Comparison of ENCODE assay signal across 10 cellular contexts in the genomic region with DNA sequence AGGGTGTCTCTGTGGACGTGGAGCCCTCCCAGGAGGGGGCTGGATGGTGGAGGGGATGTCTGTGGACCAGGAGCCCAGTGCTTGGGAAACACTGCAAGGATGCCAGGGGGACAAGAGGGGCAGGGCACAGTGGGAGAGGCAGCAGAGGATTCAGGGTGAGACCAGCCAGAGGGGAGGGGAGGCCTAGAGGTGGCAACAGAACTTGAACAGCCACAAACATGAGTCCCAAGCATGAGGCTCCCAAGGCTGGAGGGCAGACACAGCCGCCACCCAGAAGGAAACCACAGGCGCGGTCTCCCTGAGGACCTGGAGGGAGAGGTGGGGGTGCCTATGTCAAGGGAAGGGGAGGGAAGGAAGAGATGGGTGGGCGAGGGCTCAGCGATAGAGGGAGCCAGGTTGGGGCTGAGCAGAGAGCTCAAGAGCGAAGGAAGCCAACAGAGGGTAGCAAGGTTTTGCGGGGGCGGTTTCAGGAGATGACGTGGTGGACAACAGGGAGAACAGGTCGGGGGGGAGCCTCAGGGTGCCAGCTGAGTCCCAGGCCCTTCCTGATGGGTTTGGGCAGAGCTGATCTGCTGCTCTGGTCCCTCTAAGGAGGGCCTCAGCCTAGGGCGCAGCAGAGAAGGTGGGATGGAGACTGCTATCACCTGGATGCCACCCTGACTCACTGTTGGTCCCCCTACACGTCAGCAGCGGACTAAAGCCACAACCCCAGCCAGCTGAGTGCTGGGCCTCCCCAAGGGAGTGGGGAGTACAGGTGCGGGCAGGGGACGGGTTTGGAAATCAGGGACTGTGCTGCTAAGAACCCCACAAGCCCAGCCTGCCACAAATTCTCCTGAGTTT. TPM values are rescaled to one million over a fixed set of nuclear protein-coding genes. Genes with fewer than 3 reads are reported as not detected.
A peak's percentile ranks its signal among the peaks of the same experiment; 100 is the strongest.
DNase-seq lines count a peak whose midpoint lies in the region; FAIRE-seq and TF ChIP-seq lines count a peak whose summit lies in the region.
"Had no signal": no experiment of that assay in that cellular context is flagged by ENCODE, and none has a peak within 500 bp of the region (broad histone marks: within the 10 kb centered on the region; RNA-seq: fewer than 3 reads in every experiment).

No MANE protein-coding gene starts in this region.

- TF ChIP-seq POLR2A in breast epithelium (IDR thresholded peaks at IDR 0.05) (no peak), Peyer's patch (IDR thresholded peaks at IDR 0.05) (no peak), H1 (IDR thresholded peaks at IDR 0.05; ENCODE audit: control extremely low read depth in 1 of 2, low read depth in 2 of 2, low read length in 2 of 2) (peak; percentile 39 to 66), stomach (IDR thresholded peaks at IDR 0.05) (no peak)

- H2BK12ac ChIP-seq in H1 (ENCODE audit: low read depth, low read length) = no peak overlapping the region

- H2BK120ac ChIP-seq in H1 (replicated peaks; ENCODE audit: low read depth, low read length) = no peak overlapping the region

- H3K27ac ChIP-seq in mammary epithelial cell (ENCODE audit: insufficient read depth, low read depth, low read length) = no peak overlapping the region
- peak overlapping the region in 1 of 2 donors; percentile 7 for H3K27ac ChIP-seq in breast epithelium
- peak overlapping the region in 3 of 4 donors; percentile 25 to 82 (median 81) for H3K27ac ChIP-seq in Peyer's patch
- no peak overlapping the region for H3K27ac ChIP-seq in H1 (ENCODE audit: low read depth, low read length)
- peak overlapping the region in 3 of 5 donors; percentile 16 to 81 (median 51) for H3K27ac ChIP-seq in stomach

- H3K4ac ChIP-seq in H1 (replicated peaks; ENCODE audit: insufficient read length, low read depth, low read length) = no peak overlapping the region

- H2BK15ac ChIP-seq in H1 (ENCODE audit: low read length) = no peak overlapping the region

- dilution Hi-C loops in mammary epithelial cell (cut with HindIII; ENCODE audit: low sequenced_read_pairs) = no loop called here

- FAIRE-seq in H1 (lab: Jason Lieb, UNC) = no peak

- no peak for TF ChIP-seq RAD21 in H1 (IDR thresholded peaks at IDR 0.05 in 1 of 2, conservative IDR thresholded peaks at IDR 0.05 in 1 of 2; ENCODE audit: low read depth in 2 of 2, low read length in 2 of 2)

- peaks cover 2% of the 10 kb centered on the region; the same call in 1 of the 2 replicates for H3K79me1 ChIP-seq in H1 (ENCODE audit: low read depth, low read length)

- in situ Hi-C loops in mammary epithelial cell (cut with MboI; ENCODE audit: low sequenced_read_pairs in 2 of 2) = no loop called here

- POLR2A ChIA-PET in H1 (lab: Charles Lee; ENCODE audit: partially characterized antibody) = interaction anchor here (0.7 to 1.5 kb wide), 6 partner anchors 10 to 236 kb away, joined by 3 to 6 read pairs (median 3); no protein-coding TSS in a partner anchor

- 0 out of 2 replicates have a peak overlapping the region, but pooled peaks have one; percentile 26 for H2BK5ac ChIP-seq in H1 (ENCODE audit: low read depth, low read length)

- no peak overlapping the region for H4K5ac ChIP-seq in H1 (ENCODE audit: insufficient read length, low read depth, low read length)

- DNase-seq in mammary epithelial cell = peak; percentile 19
- DNase-seq in breast epithelium (ENCODE audit: low spot score in 2 of 2) = no peak
- DNase-seq in Peyer's patch = peak in 2 of 3 donors; percentile 75 to 82
- no peak for DNase-seq in H1 (ENCODE audit: low read depth in 1 of 2, low spot score in 2 of 2)
- DNase-seq in stomach = no peak
- no peak for DNase-seq in DMS153 treated with DMSO at 0.1 percent for 48 hours (lab: John Stamatoyannopoulos, UW; ENCODE audit: unreplicated experiment)
- DNase-seq in OCI-M2 (lab: John Stamatoyannopoulos, UW; ENCODE audit: unreplicated experiment) = no peak
- no peak for DNase-seq in HCEC 1CT

- no peak overlapping the region for H3K9ac ChIP-seq in mammary epithelial cell (ENCODE audit: insufficient read depth, low read length)
- H3K9ac ChIP-seq in H1 (replicated peaks in 1 of 4; ENCODE audit: extremely low read depth in 1 of 4, low read depth in 3 of 4, low read length in 3 of 4) = no peak overlapping the region

- no peaks in the 10 kb centered on the region for H3K9me3 ChIP-seq in mammary epithelial cell (replicated peaks; ENCODE audit: insufficient read depth, low read length)
- H3K9me3 ChIP-seq in breast epithelium = no peaks in the 10 kb centered on the region
- no peaks in the 10 kb centered on the region for H3K9me3 ChIP-seq in Peyer's patch
- no peaks in the 10 kb centered on the region for H3K9me3 ChIP-seq in H1 (ENCODE audit: insufficient read depth in 2 of 2, low read depth in 1 of 2, low read length in 1 of 2)
- H3K9me3 ChIP-seq in stomach = no peaks in the 10 kb centered on the region

- H4K20me1 ChIP-seq in mammary epithelial cell (ENCODE audit: insufficient read depth, low read length) (no peaks in the 10 kb centered on the region), H1 (replicated peaks in 1 of 2; ENCODE audit: control insufficient read depth in 1 of 2, insufficient read depth in 2 of 2, low read length in 2 of 2) (no peaks in the 10 kb centered on the region)

- no peak overlapping the region for H4K91ac ChIP-seq in H1 (replicated peaks; ENCODE audit: insufficient read length, low read length)

- no peak overlapping the region for H3K18ac ChIP-seq in H1 (ENCODE audit: extremely low read depth, low read length)

- intact Hi-C loops in mammary epithelial cell (cut with micrococcal nuclease) (loop anchor here (5.0 kb wide), 1 partner anchor 41 kb away; no protein-coding TSS in a partner anchor), breast epithelium (cut with DNase I; ENCODE audit: low total_unique reads) (no loop called here), stomach (cut with DNase I; ENCODE audit: low total_unique reads) (no loop called here)

- H4K8ac ChIP-seq in H1 (ENCODE audit: extremely low read depth, insufficient read depth, low read length) = no peak overlapping the region

- no peak overlapping the region for H2AFZ ChIP-seq in mammary epithelial cell (ENCODE audit: low read depth, low read length)
- no peak overlapping the region for H2AFZ ChIP-seq in H1 (ENCODE audit: low read length)

- H3K27me3 ChIP-seq in mammary epithelial cell (ENCODE audit: insufficient read depth, low read length) (no peaks in the 10 kb centered on the region), breast epithelium (no peaks in the 10 kb centered on the region), Peyer's patch (no peaks in the 10 kb centered on the region), H1 (replicated peaks in 1 of 4; ENCODE audit: control insufficient read depth in 3 of 4, extremely low read depth in 1 of 4, insufficient read depth in 3 of 4, low read length in 3 of 4) (no peaks in the 10 kb centered on the region), stomach (no peaks in the 10 kb centered on the region)

- H3K4me3 ChIP-seq in mammary epithelial cell (replicated peaks in 1 of 3; ENCODE audit: insufficient read depth in 1 of 3, low read depth in 2 of 3, low read length in 3 of 3) (no peak overlapping the region), breast epithelium (no peak overlapping the region), Peyer's patch (no peak overlapping the region), H1 (ENCODE audit: extremely low read depth in 1 of 4, insufficient read depth in 2 of 4, low read depth in 3 of 4, low read length in 4 of 4) (no peak overlapping the region), stomach (no peak overlapping the region)

- no TSS peak for BruUV-seq in mammary epithelial cell (replicated peaks; lab: Mats Ljungman, UMichigan)

- no peaks in the 10 kb centered on the region for H3K23me2 ChIP-seq in H1 (ENCODE audit: low read depth, low read length)

- H3K4me1 ChIP-seq in mammary epithelial cell (ENCODE audit: insufficient read depth, low read length) (peaks cover under 1% of the 10 kb centered on the region), breast epithelium (no peaks in the 10 kb centered on the region), Peyer's patch (peaks cover 0 to 29% (median 3%) of the 10 kb centered on the region in 4 donors), H1 (replicated peaks in 1 of 4; ENCODE audit: control insufficient read depth in 3 of 4, insufficient read depth in 4 of 4, low read length in 3 of 4) (peaks cover 0 to 15% (median 11%) of the 10 kb centered on the region in 4 experiments; a peak in 6 of 7 replicates), stomach (peaks cover 0 to 26% (median 0%) of the 10 kb centered on the region in 4 donors)

- WGBS in mammary epithelial cell (ENCODE audit: low coverage, missing lambda C conversion rate) = 93% methylated on average over 3 of the region's 16 CpGs
- 91% methylated on average over 15 of the region's 16 CpGs; no CpG with 5 or more reads in 1 of the 2 experiments for WGBS in H1 (ENCODE audit: extremely low coverage in 1 of 2, insufficient coverage in 1 of 2, insufficient read length in 1 of 2, insufficient replicate concordance in 2 of 2, low coverage in 1 of 2, low lambda C conversion rate in 2 of 2, missing lambda C conversion rate in 1 of 2), 2 experiments
- 80 to 91% (median 86%) methylated on average over 14 to 16 of the region's 16 CpGs for WGBS in stomach, 5 donors

- H3K14ac ChIP-seq in H1 (ENCODE audit: insufficient read length) = no peak overlapping the region

- CTCF ChIA-PET in mammary epithelial cell (lab: Charles Lee; ENCODE audit: low non-redundant PET) (no interaction called here), H1 (lab: Charles Lee; ENCODE audit: partially characterized antibody) (interaction anchor here (1.2 kb wide), 1 partner anchor 35 kb away, joined by 3 read pairs; no protein-coding TSS in a partner anchor)

- no peak overlapping the region for H3K23ac ChIP-seq in H1 (ENCODE audit: insufficient read length)

- H3K36me3 ChIP-seq in mammary epithelial cell (ENCODE audit: insufficient read depth, low read length) = peaks cover 6% of the 10 kb centered on the region
- H3K36me3 ChIP-seq in breast epithelium = no peaks in the 10 kb centered on the region
- peaks cover 0 to 19% (median 0%) of the 10 kb centered on the region in 3 donors for H3K36me3 ChIP-seq in Peyer's patch
- peaks cover 6 to 41% (median 13%) of the 10 kb centered on the region in 4 experiments for H3K36me3 ChIP-seq in H1 (ENCODE audit: control insufficient read depth in 2 of 4, insufficient read depth in 4 of 4, low read length in 3 of 4)
- peaks cover 6 to 52% (median 41%) of the 10 kb centered on the region in 4 donors for H3K36me3 ChIP-seq in stomach

- TF ChIP-seq CTCF in mammary epithelial cell (conservative IDR thresholded peaks at IDR 0.05 in 1 of 2, IDR thresholded peaks at IDR 0.05 in 1 of 2; ENCODE audit: extremely low read depth in 1 of 2, insufficient read depth in 1 of 2, low read depth in 1 of 2, low read length in 2 of 2) = no peak
- TF ChIP-seq CTCF in breast epithelium (IDR thresholded peaks at IDR 0.05) = no peak
- TF ChIP-seq CTCF in Peyer's patch (IDR thresholded peaks at IDR 0.05) = no peak
- TF ChIP-seq CTCF in H1 (IDR thresholded peaks at IDR 0.05; ENCODE audit: control extremely low read depth in 1 of 3, insufficient read depth in 1 of 3, low read depth in 1 of 3, low read length in 3 of 3) = no peak
- no peak for TF ChIP-seq CTCF in stomach (IDR thresholded peaks at IDR 0.05)

- TF ChIP-seq EP300 in H1 (IDR thresholded peaks at IDR 0.05; ENCODE audit: borderline replicate concordance in 1 of 2, low read depth in 2 of 2, low read length in 2 of 2) (no peak), stomach (IDR thresholded peaks at IDR 0.05) (no peak)

- no peak overlapping the region for H2AK5ac ChIP-seq in H1 (ENCODE audit: low read depth, low read length)

- H3K4me2 ChIP-seq in mammary epithelial cell (ENCODE audit: insufficient read depth, low read depth, low read length) (no peak overlapping the region), H1 (ENCODE audit: insufficient read depth in 1 of 2, low read depth in 2 of 2, low read length in 2 of 2) (no peak overlapping the region)

- no peak overlapping the region for H3K56ac ChIP-seq in H1 (replicated peaks; ENCODE audit: insufficient read length, low read depth, low read length)

- no peak overlapping the region for H2BK20ac ChIP-seq in H1 (ENCODE audit: low read length)

- no peaks in the 10 kb centered on the region for H3K79me2 ChIP-seq in mammary epithelial cell (ENCODE audit: insufficient read depth, low read length)
- H3K79me2 ChIP-seq in H1 (ENCODE audit: control insufficient read depth in 1 of 2, insufficient read depth in 2 of 2, low read length in 2 of 2) = no peaks in the 10 kb centered on the region

RNA-seq across cellular contexts. Expression of a gene that starts 6.7 kb away (rescaled TPM):
- total RNA-seq in mammary epithelial cell (under 1 TPM in 1 of 2 donors, not detected in 1; 0.85 TPM), breast epithelium (1 to 10 TPM; 4.3 to 9.9 (median 7.9) TPM), Peyer's patch (1 to 10 TPM; 5.8 to 9.5 (median 5.9) TPM), stomach (1 to 10 TPM in 2 of 5 donors, not detected in 3; 3.1 to 10.0 TPM)
- polyA plus RNA-seq in mammary epithelial cell (0.87 TPM), H1 (2011; rRNA removed) (10.6 and 14.6 TPM in 2 replicates), stomach (1 to 10 TPM; 1.4 to 3.1 (median 1.9) TPM)
- not detected for polyA minus RNA-seq in mammary epithelial cell
- 7.3 and 7.6 TPM in 2 replicates for total RNA-seq in H1 (2021; fragmentation: NEBNext Ultra II Directional; extraction: Animal tissue kit (Norgen Biotek cat#: 25700))
- polyA plus RNA-seq in H1 (2011; cell fraction: cytosol; rRNA removed) = 10.5 TPM
- 28.5 TPM for polyA plus RNA-seq in H1 (2011; cell fraction: nucleus; rRNA removed)
- polyA plus RNA-seq in H1 (2012, experiment 1 of 2) = 4.3 to 10.2 TPM (median 6.3 TPM) in 4 replicates
- 1.2 TPM for polyA plus RNA-seq in H1 (2012, experiment 2 of 2)
- 4.1 TPM for polyA plus RNA-seq in H1 (2013, experiment 1 of 2)
- 3.1 TPM for polyA plus RNA-seq in H1 (2013, experiment 2 of 2)
- polyA minus RNA-seq in H1 (2011; rRNA and poly(A)+ RNA removed) = 1.5 and 3.7 TPM in 2 replicates
- polyA minus RNA-seq in H1 (2011; cell fraction: cytosol; rRNA and poly(A)+ RNA removed) = not detected
- polyA minus RNA-seq in H1 (2011; cell fraction: nucleus; rRNA and poly(A)+ RNA removed) = 8.8 TPM
- total RNA-seq: epithelial cell of proximal tubule had no signal

RNA-seq across cellular contexts. Expression of a gene that starts 8.7 kb away (rescaled TPM):
- 10 to 100 TPM; 14.5 to 38.0 TPM for total RNA-seq in mammary epithelial cell
- polyA plus RNA-seq in mammary epithelial cell = 25.9 TPM
- 2.2 TPM for polyA minus RNA-seq in mammary epithelial cell
- total RNA-seq in breast epithelium = 10 to 100 TPM; 33.8 to 100.0 (median 75.4) TPM
- 100 to 1,000 TPM in 3 of 4 donors, 10 to 100 TPM in 1; 73.6 to 179 (median 150) TPM for total RNA-seq in Peyer's patch
- 32.2 and 34.4 TPM in 2 replicates for total RNA-seq in H1 (2021; fragmentation: NEBNext Ultra II Directional; extraction: Animal tissue kit (Norgen Biotek cat#: 25700))
- polyA plus RNA-seq in H1 (2011; rRNA removed) = 49.9 and 66.4 TPM in 2 replicates
- polyA plus RNA-seq in H1 (2011; cell fraction: cytosol; rRNA removed) = 79.7 TPM
- polyA plus RNA-seq in H1 (2011; cell fraction: nucleus; rRNA removed) = 359 TPM
- polyA plus RNA-seq in H1 (2012, experiment 1 of 2) = 30.1 to 49.2 TPM (median 44.8 TPM) in 4 replicates
- 16.2 TPM for polyA plus RNA-seq in H1 (2012, experiment 2 of 2)
- polyA plus RNA-seq in H1 (2013, experiment 1 of 2) = 22.7 TPM
- polyA plus RNA-seq in H1 (2013, experiment 2 of 2) = 18.3 TPM
- polyA minus RNA-seq in H1 (2011; rRNA and poly(A)+ RNA removed) = 16.8 and 26.5 TPM in 2 replicates
- 7.7 TPM for polyA minus RNA-seq in H1 (2011; cell fraction: cytosol; rRNA and poly(A)+ RNA removed)
- 50.2 TPM for polyA minus RNA-seq in H1 (2011; cell fraction: nucleus; rRNA and poly(A)+ RNA removed)
- total RNA-seq in stomach = 100 to 1,000 TPM in 2 of 5 donors, 10 to 100 TPM in 3; 18.5 to 141 (median 61.3) TPM
- polyA plus RNA-seq in stomach = 10 to 100 TPM; 16.8 to 82.3 (median 20.7) TPM

RNA-seq across cellular contexts. Expression of a gene that starts 59.1 kb away (rescaled TPM):
- total RNA-seq in mammary epithelial cell (not detected), breast epithelium (not detected), Peyer's patch (not detected), stomach (not detected)
- polyA plus RNA-seq in mammary epithelial cell (not detected), H1 (2011; rRNA removed) (not detected in 2 replicates), stomach (not detected)
- not detected for polyA minus RNA-seq in mammary epithelial cell
- not detected in 2 replicates for total RNA-seq in H1 (2021; fragmentation: NEBNext Ultra II Directional; extraction: Animal tissue kit (Norgen Biotek cat#: 25700))
- not detected for polyA plus RNA-seq in H1 (2011; cell fraction: cytosol; rRNA removed)
- not detected for polyA plus RNA-seq in H1 (2011; cell fraction: nucleus; rRNA removed)
- 2.3 to 3.4 TPM (median 2.5 TPM) in 4 replicates for polyA plus RNA-seq in H1 (2012, experiment 1 of 2)
- 1.9 TPM for polyA plus RNA-seq in H1 (2012, experiment 2 of 2)
- polyA plus RNA-seq in H1 (2013, experiment 1 of 2) = not detected
- not detected for polyA plus RNA-seq in H1 (2013, experiment 2 of 2)
- not detected in 2 replicates for polyA minus RNA-seq in H1 (2011; rRNA and poly(A)+ RNA removed)
- not detected for polyA minus RNA-seq in H1 (2011; cell fraction: cytosol; rRNA and poly(A)+ RNA removed)
- not detected for polyA minus RNA-seq in H1 (2011; cell fraction: nucleus; rRNA and poly(A)+ RNA removed)
- total RNA-seq: epithelial cell of proximal tubule, lower leg skin had no signal

Comparison
In these comparisons a context has a peak if more than half of its experiments do, and no peak if none do; other contexts are left out.
1. DNase-seq: peak in mammary epithelial cell (single experiment) and Peyer's patch (2 of 3); none in breast epithelium (0 of 2), H1 (0 of 2), stomach (single experiment), DMS153 treated with DMSO at 0.1 percent for 48 hours (single experiment), OCI-M2 (single experiment) and HCEC 1CT (single experiment).
2. H3K27ac ChIP-seq: peak in Peyer's patch (3 of 4) and stomach (3 of 5); none in mammary epithelial cell (single experiment) and H1 (single experiment).
3. POLR2A ChIP-seq: peak in H1 (2 of 2); none in breast epithelium (single experiment), Peyer's patch (0 of 2) and stomach (0 of 4).